ENCODE assay signal across 1 cellular context in the genomic region with DNA sequence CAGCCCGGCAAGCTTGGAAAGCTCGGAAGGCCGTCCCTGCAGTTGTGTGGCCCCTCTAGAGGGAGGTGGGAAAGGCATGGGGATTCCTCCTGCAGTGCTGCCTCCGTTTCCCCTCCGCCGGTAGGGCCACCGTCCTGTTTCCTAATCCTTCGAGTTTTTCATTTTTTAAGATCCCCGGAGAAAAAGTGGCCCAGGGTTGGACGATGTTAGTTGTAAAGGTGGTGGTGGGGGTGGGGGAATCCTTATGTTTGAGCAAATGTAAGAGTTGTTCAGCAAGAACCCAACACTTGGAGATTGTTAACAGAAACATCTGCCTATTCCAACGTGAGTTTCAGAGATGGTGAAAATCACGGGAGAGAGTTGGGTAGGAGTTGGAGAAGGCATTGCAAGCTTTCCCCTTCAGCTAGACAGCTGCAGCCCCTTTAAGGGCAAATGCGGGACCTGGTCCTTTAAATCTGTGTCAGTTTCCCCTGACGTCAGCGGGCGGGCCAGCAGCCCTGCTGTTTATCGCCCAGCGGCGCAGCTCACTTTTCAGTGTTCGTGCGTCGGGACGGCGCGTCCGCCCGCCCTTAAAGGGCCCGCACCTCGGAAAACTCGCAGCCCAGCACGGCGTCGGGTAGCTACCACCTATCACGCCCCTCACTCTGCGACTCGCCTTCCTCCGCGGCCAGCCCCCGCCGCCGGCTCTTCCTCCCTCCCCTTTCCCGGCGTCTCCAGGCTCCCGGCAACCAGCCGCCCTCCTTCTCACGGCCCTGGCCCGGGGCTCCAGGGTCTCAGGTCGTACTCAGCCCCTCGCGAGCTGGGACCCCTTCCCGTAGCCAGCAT.
TF ChIP-seq lines count a peak whose summit lies in the region.

Gene SIDT2, plus strand, starts transcription at position 534 of the 825 bp plus-strand sequence. CDS start 521 bp downstream, outside the sequence.

TF ChIP-seq in HepG2, 621 proteins besides CTCF, POLR2A, EP300 and RAD21 (continued from another document and continues in another):
- TF ChIP-seq, protein P1, sequence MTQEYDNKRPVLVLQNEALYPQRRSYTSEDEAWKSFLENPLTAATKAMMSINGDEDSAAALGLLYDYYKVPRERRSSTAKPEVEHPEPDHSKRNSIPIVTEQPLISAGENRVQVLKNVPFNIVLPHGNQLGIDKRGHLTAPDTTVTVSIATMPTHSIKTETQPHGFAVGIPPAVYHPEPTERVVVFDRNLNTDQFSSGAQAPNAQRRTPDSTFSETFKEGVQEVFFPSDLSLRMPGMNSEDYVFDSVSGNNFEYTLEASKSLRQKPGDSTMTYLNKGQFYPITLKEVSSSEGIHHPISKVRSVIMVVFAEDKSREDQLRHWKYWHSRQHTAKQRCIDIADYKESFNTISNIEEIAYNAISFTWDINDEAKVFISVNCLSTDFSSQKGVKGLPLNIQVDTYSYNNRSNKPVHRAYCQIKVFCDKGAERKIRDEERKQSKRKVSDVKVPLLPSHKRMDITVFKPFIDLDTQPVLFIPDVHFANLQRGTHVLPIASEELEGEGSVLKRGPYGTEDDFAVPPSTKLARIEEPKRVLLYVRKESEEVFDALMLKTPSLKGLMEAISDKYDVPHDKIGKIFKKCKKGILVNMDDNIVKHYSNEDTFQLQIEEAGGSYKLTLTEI (CRISPR knock-in tag; conservative IDR thresholded peaks at IDR 0.05): no peak
- TF ChIP-seq ZNF33B (CRISPR knock-in tag; IDR thresholded peaks at IDR 0.05) (no peak; the same call in 1 of the 2 replicates), TBP (CRISPR knock-in tag; IDR thresholded peaks at IDR 0.05) (no peak), TGIF2 (CRISPR knock-in tag; IDR thresholded peaks at IDR 0.05) (no peak), ZNF607 (CRISPR knock-in tag; IDR thresholded peaks at IDR 0.05; ENCODE audit: borderline replicate concordance) (no peak), PAF1 (CRISPR knock-in tag; IDR thresholded peaks at IDR 0.05) (no peak), TARDBP (CRISPR knock-in tag; IDR thresholded peaks at IDR 0.05) (no peak), BCLAF1 (IDR thresholded peaks at IDR 0.05) (no peak), KAT8 (CRISPR knock-in tag; IDR thresholded peaks at IDR 0.05) (peak; percentile 70), SMARCE1 (IDR thresholded peaks at IDR 0.05; ENCODE audit: borderline replicate concordance) (no peak), ZNF747 (CRISPR knock-in tag; IDR thresholded peaks at IDR 0.05; ENCODE audit: borderline replicate concordance) (peak; percentile 78; the same call in 1 of the 2 replicates), DPF2 (CRISPR knock-in tag; IDR thresholded peaks at IDR 0.05; ENCODE audit: borderline replicate concordance, low read depth) (no peak), HES4 (CRISPR knock-in tag; IDR thresholded peaks at IDR 0.05; ENCODE audit: borderline replicate concordance) (no peak), ZBTB8A (CRISPR knock-in tag; IDR thresholded peaks at IDR 0.05; ENCODE audit: borderline replicate concordance, low read depth) (no peak), PAXIP1 (CRISPR knock-in tag; conservative IDR thresholded peaks at IDR 0.05) (peak; percentile 42), ZNF337 (CRISPR knock-in tag; IDR thresholded peaks at IDR 0.05; ENCODE audit: borderline replicate concordance, low read depth) (peak; percentile 77; the same call in 1 of the 2 replicates), ZNF468 (CRISPR knock-in tag; IDR thresholded peaks at IDR 0.05) (no peak)
- TF ChIP-seq, protein P2, sequence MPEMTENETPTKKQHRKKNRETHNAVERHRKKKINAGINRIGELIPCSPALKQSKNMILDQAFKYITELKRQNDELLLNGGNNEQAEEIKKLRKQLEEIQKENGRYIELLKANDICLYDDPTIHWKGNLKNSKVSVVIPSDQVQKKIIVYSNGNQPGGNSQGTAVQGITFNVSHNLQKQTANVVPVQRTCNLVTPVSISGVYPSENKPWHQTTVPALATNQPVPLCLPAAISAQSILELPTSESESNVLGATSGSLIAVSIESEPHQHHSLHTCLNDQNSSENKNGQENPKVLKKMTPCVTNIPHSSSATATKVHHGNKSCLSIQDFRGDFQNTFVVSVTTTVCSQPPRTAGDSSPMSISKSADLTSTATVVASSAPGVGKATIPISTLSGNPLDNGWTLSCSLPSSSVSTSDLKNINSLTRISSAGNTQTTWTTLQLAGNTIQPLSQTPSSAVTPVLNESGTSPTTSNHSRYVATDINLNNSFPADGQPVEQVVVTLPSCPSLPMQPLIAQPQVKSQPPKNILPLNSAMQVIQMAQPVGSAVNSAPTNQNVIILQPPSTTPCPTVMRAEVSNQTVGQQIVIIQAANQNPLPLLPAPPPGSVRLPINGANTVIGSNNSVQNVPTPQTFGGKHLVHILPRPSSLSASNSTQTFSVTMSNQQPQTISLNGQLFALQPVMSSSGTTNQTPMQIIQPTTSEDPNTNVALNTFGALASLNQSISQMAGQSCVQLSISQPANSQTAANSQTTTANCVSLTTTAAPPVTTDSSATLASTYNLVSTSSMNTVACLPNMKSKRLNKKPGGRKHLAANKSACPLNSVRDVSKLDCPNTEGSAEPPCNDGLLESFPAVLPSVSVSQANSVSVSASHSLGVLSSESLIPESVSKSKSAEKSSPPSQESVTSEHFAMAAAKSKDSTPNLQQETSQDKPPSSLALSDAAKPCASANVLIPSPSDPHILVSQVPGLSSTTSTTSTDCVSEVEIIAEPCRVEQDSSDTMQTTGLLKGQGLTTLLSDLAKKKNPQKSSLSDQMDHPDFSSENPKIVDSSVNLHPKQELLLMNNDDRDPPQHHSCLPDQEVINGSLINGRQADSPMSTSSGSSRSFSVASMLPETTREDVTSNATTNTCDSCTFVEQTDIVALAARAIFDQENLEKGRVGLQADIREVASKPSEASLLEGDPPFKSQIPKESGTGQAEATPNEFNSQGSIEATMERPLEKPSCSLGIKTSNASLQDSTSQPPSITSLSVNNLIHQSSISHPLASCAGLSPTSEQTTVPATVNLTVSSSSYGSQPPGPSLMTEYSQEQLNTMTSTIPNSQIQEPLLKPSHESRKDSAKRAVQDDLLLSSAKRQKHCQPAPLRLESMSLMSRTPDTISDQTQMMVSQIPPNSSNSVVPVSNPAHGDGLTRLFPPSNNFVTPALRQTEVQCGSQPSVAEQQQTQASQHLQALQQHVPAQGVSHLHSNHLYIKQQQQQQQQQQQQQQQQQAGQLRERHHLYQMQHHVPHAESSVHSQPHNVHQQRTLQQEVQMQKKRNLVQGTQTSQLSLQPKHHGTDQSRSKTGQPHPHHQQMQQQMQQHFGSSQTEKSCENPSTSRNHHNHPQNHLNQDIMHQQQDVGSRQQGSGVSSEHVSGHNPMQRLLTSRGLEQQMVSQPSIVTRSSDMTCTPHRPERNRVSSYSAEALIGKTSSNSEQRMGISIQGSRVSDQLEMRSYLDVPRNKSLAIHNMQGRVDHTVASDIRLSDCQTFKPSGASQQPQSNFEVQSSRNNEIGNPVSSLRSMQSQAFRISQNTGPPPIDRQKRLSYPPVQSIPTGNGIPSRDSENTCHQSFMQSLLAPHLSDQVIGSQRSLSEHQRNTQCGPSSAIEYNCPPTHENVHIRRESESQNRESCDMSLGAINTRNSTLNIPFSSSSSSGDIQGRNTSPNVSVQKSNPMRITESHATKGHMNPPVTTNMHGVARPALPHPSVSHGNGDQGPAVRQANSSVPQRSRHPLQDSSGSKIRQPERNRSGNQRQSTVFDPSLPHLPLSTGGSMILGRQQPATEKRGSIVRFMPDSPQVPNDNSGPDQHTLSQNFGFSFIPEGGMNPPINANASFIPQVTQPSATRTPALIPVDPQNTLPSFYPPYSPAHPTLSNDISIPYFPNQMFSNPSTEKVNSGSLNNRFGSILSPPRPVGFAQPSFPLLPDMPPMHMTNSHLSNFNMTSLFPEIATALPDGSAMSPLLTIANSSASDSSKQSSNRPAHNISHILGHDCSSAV (CRISPR knock-in tag; IDR thresholded peaks at IDR 0.05; ENCODE audit: borderline replicate concordance): no peak
- TF ChIP-seq, protein P3, sequence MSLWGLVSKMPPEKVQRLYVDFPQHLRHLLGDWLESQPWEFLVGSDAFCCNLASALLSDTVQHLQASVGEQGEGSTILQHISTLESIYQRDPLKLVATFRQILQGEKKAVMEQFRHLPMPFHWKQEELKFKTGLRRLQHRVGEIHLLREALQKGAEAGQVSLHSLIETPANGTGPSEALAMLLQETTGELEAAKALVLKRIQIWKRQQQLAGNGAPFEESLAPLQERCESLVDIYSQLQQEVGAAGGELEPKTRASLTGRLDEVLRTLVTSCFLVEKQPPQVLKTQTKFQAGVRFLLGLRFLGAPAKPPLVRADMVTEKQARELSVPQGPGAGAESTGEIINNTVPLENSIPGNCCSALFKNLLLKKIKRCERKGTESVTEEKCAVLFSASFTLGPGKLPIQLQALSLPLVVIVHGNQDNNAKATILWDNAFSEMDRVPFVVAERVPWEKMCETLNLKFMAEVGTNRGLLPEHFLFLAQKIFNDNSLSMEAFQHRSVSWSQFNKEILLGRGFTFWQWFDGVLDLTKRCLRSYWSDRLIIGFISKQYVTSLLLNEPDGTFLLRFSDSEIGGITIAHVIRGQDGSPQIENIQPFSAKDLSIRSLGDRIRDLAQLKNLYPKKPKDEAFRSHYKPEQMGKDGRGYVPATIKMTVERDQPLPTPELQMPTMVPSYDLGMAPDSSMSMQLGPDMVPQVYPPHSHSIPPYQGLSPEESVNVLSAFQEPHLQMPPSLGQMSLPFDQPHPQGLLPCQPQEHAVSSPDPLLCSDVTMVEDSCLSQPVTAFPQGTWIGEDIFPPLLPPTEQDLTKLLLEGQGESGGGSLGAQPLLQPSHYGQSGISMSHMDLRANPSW (CRISPR knock-in tag; IDR thresholded peaks at IDR 0.05; ENCODE audit: borderline replicate concordance): no peak
- TF ChIP-seq, protein P4, sequence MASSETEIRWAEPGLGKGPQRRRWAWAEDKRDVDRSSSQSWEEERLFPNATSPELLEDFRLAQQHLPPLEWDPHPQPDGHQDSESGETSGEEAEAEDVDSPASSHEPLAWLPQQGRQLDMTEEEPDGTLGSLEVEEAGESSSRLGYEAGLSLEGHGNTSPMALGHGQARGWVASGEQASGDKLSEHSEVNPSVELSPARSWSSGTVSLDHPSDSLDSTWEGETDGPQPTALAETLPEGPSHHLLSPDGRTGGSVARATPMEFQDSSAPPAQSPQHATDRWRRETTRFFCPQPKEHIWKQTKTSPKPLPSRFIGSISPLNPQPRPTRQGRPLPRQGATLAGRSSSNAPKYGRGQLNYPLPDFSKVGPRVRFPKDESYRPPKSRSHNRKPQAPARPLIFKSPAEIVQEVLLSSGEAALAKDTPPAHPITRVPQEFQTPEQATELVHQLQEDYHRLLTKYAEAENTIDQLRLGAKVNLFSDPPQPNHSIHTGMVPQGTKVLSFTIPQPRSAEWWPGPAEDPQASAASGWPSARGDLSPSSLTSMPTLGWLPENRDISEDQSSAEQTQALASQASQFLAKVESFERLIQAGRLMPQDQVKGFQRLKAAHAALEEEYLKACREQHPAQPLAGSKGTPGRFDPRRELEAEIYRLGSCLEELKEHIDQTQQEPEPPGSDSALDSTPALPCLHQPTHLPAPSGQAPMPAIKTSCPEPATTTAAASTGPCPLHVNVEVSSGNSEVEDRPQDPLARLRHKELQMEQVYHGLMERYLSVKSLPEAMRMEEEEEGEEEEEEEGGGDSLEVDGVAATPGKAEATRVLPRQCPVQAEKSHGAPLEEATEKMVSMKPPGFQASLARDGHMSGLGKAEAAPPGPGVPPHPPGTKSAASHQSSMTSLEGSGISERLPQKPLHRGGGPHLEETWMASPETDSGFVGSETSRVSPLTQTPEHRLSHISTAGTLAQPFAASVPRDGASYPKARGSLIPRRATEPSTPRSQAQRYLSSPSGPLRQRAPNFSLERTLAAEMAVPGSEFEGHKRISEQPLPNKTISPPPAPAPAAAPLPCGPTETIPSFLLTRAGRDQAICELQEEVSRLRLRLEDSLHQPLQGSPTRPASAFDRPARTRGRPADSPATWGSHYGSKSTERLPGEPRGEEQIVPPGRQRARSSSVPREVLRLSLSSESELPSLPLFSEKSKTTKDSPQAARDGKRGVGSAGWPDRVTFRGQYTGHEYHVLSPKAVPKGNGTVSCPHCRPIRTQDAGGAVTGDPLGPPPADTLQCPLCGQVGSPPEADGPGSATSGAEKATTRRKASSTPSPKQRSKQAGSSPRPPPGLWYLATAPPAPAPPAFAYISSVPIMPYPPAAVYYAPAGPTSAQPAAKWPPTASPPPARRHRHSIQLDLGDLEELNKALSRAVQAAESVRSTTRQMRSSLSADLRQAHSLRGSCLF (CRISPR knock-in tag; IDR thresholded peaks at IDR 0.05; ENCODE audit: borderline replicate concordance): no peak
